8 cellular contexts compared by ENCODE assay signal in the genomic region with DNA sequence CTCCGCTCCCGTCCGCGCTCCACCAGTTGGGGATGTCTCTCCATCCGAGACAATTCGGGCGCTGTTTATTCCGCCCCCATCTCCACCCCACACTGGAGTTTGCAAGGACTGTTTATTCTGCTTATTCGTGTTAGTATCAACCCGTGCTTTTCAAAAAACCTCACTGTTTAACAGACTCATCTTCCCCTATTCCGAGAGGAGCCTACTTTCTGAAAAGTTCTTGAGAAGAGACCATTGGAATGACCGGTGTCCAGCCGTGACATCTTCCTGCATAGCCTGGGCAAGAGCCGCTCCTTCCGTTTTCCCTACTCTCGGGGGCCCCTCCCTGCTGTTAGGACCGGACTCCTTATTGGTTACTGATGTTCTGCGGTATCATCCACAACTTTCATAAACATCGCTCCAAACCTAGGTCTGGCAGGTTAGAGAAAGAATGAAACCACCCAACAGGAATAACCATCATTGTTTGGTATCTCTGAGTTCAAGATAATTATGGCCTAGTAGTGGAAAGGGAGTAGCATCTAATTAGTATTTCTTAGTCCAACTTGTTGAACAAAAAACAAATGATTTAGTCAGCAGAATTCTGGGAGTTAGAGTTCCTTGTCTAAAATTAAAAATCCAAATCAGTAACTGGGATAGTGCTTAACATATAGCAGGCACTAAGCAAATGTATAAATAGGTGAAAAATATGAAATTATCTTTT.
DNase-seq lines count a peak whose midpoint lies in the region; ATAC-seq and TF ChIP-seq lines count a peak whose summit lies in the region.

No MANE protein-coding gene starts in this region.

- H3K27ac ChIP-seq in caudate nucleus (ENCODE audit: low read depth, low read length): peak overlapping the region; percentile 98

- no peaks in the 10 kb centered on the region for H3K27me3 Mint-ChIP-seq in T-helper 2 cell treated with Interferon-gamma antibody and Interleukin-4, amounts not matched to agents 5 μg/mL and 100 μg/mL, for 36 hours (ENCODE audit: low read depth)

- H3K27ac Mint-ChIP-seq in T-helper 2 cell treated with Interferon-gamma antibody and Interleukin-4, amounts not matched to agents 5 μg/mL and 100 μg/mL, for 36 hours: peak overlapping the region; percentile 95

- peaks cover 28% of the 10 kb centered on the region for H3K4me1 Mint-ChIP-seq in T-helper 2 cell treated with Interferon-gamma antibody and Interleukin-4, amounts not matched to agents 5 μg/mL and 100 μg/mL, for 36 hours (ENCODE audit: low read depth)

- peaks cover 15% of the 10 kb centered on the region for H3K36me3 Mint-ChIP-seq in T-helper 2 cell treated with Interferon-gamma antibody and Interleukin-4, amounts not matched to agents 5 μg/mL and 100 μg/mL, for 36 hours (ENCODE audit: low read depth)

- DNase-seq in GM10266 (ENCODE audit: extremely low spot score) (peak; percentile 45), NCI-H1694 (lab: John Stamatoyannopoulos, UW) (peak; percentile 11), caudate nucleus (lab: John Stamatoyannopoulos, UW) (peak in 52 of 61 donors; percentile 17 to 78 (median 52)), skeletal muscle cell (ENCODE audit: low read depth) (peak; percentile 56), activated gamma-delta T cell treated with Interleukin-2 at 50 U/mL for 16 hours (no peak)
- peak; percentile 49 for DNase-seq in T-helper 2 cell treated with Interferon-gamma antibody and Interleukin-4, amounts not matched to agents 5 μg/mL and 100 μg/mL, for 36 hours (ENCODE audit: low spot score)

- TF ChIP-seq CTCF in GM10266 (IDR thresholded peaks at IDR 0.05; ENCODE audit: control insufficient read depth, insufficient read depth, low read depth, missing control alignments): no peak

- peak; percentile 26 for ATAC-seq in HG02642 (IDR thresholded peaks at IDR 0.05; ENCODE audit: poor library complexity, unreplicated experiment)

- H3K4me3 ChIP-seq in iPS-18c (ENCODE audit: insufficient read depth, low read depth, low read length) (peak overlapping the region; percentile 80), skeletal muscle cell (ENCODE audit: low read depth, low read length) (peak overlapping the region; percentile 78)

- no peaks in the 10 kb centered on the region for H3K9me3 Mint-ChIP-seq in T-helper 2 cell treated with Interferon-gamma antibody and Interleukin-4, amounts not matched to agents 5 μg/mL and 100 μg/mL, for 36 hours

- H3K9me3 ChIP-seq in iPS-18c (ENCODE audit: control insufficient read depth, insufficient read depth, low read length): no peaks in the 10 kb centered on the region

- H3K4me3 Mint-ChIP-seq in T-helper 2 cell treated with Interferon-gamma antibody and Interleukin-4, amounts not matched to agents 5 μg/mL and 100 μg/mL, for 36 hours: peak overlapping the region; percentile 94
